Comparison of ENCODE assay signal across 1 cellular context in the genomic region with DNA sequence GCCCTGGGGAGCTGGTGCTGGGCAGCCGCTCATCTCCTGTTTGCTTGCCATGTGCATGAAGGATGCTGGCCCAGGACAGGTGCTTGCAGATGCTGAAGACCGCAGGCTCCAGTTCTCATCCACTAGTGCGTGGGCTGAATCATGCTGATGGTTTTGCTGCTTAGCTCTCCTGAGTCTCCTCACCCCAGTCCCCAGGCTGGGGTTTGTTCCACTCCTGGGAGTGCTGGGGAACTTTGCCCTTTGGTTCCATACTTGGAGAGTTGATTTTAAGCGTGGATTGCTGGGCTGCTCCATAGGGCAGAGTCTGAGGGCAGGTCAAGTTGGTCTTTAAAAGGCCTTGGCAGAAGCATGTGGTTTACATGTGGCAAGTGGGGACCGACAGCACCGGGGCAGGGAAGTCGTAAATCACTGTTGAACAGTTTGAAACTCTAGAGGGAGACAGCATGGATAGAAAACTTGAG.
A peak's percentile ranks its signal among the peaks of the same experiment; 100 is the strongest.
TF ChIP-seq lines count a peak whose summit lies in the region.

No MANE protein-coding gene starts in this region.

TF ChIP-seq in HepG2, 621 proteins besides CTCF, POLR2A, EP300 and RAD21 (continued from another document and continues in another):
- TF ChIP-seq BATF2 (CRISPR knock-in tag; IDR thresholded peaks at IDR 0.05) (no peak), SPEN (CRISPR knock-in tag; IDR thresholded peaks at IDR 0.05; ENCODE audit: low read depth) (peak; percentile 60; the same call in 1 of the 2 replicates), IKZF1 (IDR thresholded peaks at IDR 0.05) (no peak), JUND (CRISPR knock-in tag; IDR thresholded peaks at IDR 0.05) (no peak), TBX3 (IDR thresholded peaks at IDR 0.05; ENCODE audit: borderline replicate concordance) (no peak), FOXK2 (IDR thresholded peaks at IDR 0.05) (no peak), BRD4 (CRISPR knock-in tag; IDR thresholded peaks at IDR 0.05) (no peak), SP4 (CRISPR knock-in tag; IDR thresholded peaks at IDR 0.05) (0 out of 2 replicates have a peak, but pooled peaks have one; percentile 27), KDM5B (CRISPR knock-in tag; IDR thresholded peaks at IDR 0.05; ENCODE audit: borderline replicate concordance) (no peak), PAWR (CRISPR knock-in tag; IDR thresholded peaks at IDR 0.05; ENCODE audit: borderline replicate concordance) (no peak), ZBTB8A (CRISPR knock-in tag; IDR thresholded peaks at IDR 0.05; ENCODE audit: borderline replicate concordance, low read depth) (no peak), THYN1 (CRISPR knock-in tag; IDR thresholded peaks at IDR 0.05; ENCODE audit: borderline replicate concordance, low read depth) (no peak), MIXL1 (CRISPR knock-in tag; IDR thresholded peaks at IDR 0.05) (0 out of 2 replicates have a peak, but pooled peaks have one; percentile 39), MXD3 (CRISPR knock-in tag; IDR thresholded peaks at IDR 0.05) (peak; percentile 54; the same call in 1 of the 2 replicates), ZNF138 (CRISPR knock-in tag; IDR thresholded peaks at IDR 0.05; ENCODE audit: low read depth) (no peak), NFE2 (CRISPR knock-in tag; IDR thresholded peaks at IDR 0.05) (no peak), ZNF318 (CRISPR knock-in tag; IDR thresholded peaks at IDR 0.05) (no peak), ZNF136 (CRISPR knock-in tag; IDR thresholded peaks at IDR 0.05; ENCODE audit: low read depth) (no peak), POLR2AphosphoS5 (IDR thresholded peaks at IDR 0.05; ENCODE audit: low read depth, low read length) (no peak), REXO4 (CRISPR knock-in tag; IDR thresholded peaks at IDR 0.05; ENCODE audit: borderline replicate concordance) (no peak), ZNF317 (CRISPR knock-in tag; IDR thresholded peaks at IDR 0.05) (no peak), HOXA9 (CRISPR knock-in tag; IDR thresholded peaks at IDR 0.05; ENCODE audit: borderline replicate concordance) (peak; percentile 98), KAT8 (CRISPR knock-in tag; IDR thresholded peaks at IDR 0.05) (peak; percentile 39; the same call in 1 of the 2 replicates), GATAD2A (CRISPR knock-in tag; IDR thresholded peaks at IDR 0.05) (peak; percentile 57), HMG20B (CRISPR knock-in tag; conservative IDR thresholded peaks at IDR 0.05) (no peak)
- TF ChIP-seq, protein P1, sequence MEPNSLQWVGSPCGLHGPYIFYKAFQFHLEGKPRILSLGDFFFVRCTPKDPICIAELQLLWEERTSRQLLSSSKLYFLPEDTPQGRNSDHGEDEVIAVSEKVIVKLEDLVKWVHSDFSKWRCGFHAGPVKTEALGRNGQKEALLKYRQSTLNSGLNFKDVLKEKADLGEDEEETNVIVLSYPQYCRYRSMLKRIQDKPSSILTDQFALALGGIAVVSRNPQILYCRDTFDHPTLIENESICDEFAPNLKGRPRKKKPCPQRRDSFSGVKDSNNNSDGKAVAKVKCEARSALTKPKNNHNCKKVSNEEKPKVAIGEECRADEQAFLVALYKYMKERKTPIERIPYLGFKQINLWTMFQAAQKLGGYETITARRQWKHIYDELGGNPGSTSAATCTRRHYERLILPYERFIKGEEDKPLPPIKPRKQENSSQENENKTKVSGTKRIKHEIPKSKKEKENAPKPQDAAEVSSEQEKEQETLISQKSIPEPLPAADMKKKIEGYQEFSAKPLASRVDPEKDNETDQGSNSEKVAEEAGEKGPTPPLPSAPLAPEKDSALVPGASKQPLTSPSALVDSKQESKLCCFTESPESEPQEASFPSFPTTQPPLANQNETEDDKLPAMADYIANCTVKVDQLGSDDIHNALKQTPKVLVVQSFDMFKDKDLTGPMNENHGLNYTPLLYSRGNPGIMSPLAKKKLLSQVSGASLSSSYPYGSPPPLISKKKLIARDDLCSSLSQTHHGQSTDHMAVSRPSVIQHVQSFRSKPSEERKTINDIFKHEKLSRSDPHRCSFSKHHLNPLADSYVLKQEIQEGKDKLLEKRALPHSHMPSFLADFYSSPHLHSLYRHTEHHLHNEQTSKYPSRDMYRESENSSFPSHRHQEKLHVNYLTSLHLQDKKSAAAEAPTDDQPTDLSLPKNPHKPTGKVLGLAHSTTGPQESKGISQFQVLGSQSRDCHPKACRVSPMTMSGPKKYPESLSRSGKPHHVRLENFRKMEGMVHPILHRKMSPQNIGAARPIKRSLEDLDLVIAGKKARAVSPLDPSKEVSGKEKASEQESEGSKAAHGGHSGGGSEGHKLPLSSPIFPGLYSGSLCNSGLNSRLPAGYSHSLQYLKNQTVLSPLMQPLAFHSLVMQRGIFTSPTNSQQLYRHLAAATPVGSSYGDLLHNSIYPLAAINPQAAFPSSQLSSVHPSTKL (CRISPR knock-in tag; IDR thresholded peaks at IDR 0.05) = peak; percentile 77
- TF ChIP-seq, protein P2, sequence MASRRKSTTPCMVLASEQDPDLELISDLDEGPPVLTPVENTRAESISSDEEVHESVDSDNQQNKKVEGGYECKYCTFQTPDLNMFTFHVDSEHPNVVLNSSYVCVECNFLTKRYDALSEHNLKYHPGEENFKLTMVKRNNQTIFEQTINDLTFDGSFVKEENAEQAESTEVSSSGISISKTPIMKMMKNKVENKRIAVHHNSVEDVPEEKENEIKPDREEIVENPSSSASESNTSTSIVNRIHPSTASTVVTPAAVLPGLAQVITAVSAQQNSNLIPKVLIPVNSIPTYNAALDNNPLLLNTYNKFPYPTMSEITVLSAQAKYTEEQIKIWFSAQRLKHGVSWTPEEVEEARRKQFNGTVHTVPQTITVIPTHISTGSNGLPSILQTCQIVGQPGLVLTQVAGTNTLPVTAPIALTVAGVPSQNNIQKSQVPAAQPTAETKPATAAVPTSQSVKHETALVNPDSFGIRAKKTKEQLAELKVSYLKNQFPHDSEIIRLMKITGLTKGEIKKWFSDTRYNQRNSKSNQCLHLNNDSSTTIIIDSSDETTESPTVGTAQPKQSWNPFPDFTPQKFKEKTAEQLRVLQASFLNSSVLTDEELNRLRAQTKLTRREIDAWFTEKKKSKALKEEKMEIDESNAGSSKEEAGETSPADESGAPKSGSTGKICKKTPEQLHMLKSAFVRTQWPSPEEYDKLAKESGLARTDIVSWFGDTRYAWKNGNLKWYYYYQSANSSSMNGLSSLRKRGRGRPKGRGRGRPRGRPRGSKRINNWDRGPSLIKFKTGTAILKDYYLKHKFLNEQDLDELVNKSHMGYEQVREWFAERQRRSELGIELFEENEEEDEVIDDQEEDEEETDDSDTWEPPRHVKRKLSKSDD (CRISPR knock-in tag; IDR thresholded peaks at IDR 0.05; ENCODE audit: low read depth) = no peak; the same call in 1 of the 2 replicates
- TF ChIP-seq, protein P3, sequence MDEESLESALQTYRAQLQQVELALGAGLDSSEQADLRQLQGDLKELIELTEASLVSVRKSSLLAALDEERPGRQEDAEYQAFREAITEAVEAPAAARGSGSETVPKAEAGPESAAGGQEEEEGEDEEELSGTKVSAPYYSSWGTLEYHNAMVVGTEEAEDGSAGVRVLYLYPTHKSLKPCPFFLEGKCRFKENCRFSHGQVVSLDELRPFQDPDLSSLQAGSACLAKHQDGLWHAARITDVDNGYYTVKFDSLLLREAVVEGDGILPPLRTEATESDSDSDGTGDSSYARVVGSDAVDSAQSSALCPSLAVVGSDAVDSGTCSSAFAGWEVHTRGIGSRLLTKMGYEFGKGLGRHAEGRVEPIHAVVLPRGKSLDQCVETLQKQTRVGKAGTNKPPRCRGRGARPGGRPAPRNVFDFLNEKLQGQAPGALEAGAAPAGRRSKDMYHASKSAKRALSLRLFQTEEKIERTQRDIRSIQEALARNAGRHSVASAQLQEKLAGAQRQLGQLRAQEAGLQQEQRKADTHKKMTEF (CRISPR knock-in tag; IDR thresholded peaks at IDR 0.05) = peak; percentile 49; the same call in 1 of the 2 replicates
